In genomic region chr15:90352109-90352893, GRCh38 we compare ENCODE assay signal across 8 cellular contexts. TPM values are rescaled to one million over a fixed set of nuclear protein-coding genes. Genes with fewer than 3 reads are reported as not detected.
A peak's percentile ranks its signal among the peaks of the same experiment; 100 is the strongest.
DNase-seq lines count a peak whose midpoint lies in the region; ATAC-seq, FAIRE-seq and TF ChIP-seq lines count a peak whose summit lies in the region.

ZNF774 (plus strand) TSS chr15:90352284; CDS start chr15:90354661, 2,377 bp downstream.

- no peaks in the 10 kb centered on the region for H3K36me3 ChIP-seq in kidney (ENCODE audit: control insufficient read depth in 1 of 2, insufficient read depth in 2 of 2, low read length in 2 of 2)

- peak within 1 kb of the TSS; percentile 78 to 85 for H3K4me3 ChIP-seq in kidney (ENCODE audit: low read length in 2 of 2)

- intact Hi-C loops in kidney (cut with DNase I) = no loop called here

- H3K27ac ChIP-seq in kidney (ENCODE audit: low read depth in 2 of 2, low read length in 2 of 2) = peak within 1 kb of the TSS; percentile 60 to 69

- H3K4me1 ChIP-seq in kidney (ENCODE audit: control insufficient read depth in 1 of 2, insufficient read depth in 1 of 2, low read depth in 1 of 2, low read length in 2 of 2) = peaks cover 0 to 4% of the 10 kb centered on the region in 2 donors

- TF ChIP-seq CTCF in AG09319 (IDR thresholded peaks at IDR 0.05; ENCODE audit: low read depth, low read length) (no peak), kidney (IDR thresholded peaks at IDR 0.05; ENCODE audit: borderline replicate concordance, extremely low read depth, insufficient read depth) (no peak)

- DNase-seq in AG09319 (ENCODE audit: extremely low read depth, low read depth) (peak; percentile 90), NCI-H345 treated with DMSO at 0.1 percent for 48 hours (lab: John Stamatoyannopoulos, UW; ENCODE audit: unreplicated experiment) (peak; percentile 83), cerebellar nuclear complex (lab: John Stamatoyannopoulos, UW) (peak; percentile 72 to 88), kidney (peak; percentile 93)
- peak; percentile 75 for DNase-seq in activated CD4-positive, CD25-positive, alpha-beta regulatory T cell treated with anti-CD3 and anti-CD28 coated beads, Interleukin-2, amount 50 U/mL, for 16 hours (ENCODE audit: low read depth, low spot score)
- peak; percentile 95 for DNase-seq in stimulated activated CD4-positive, alpha-beta T cell treated with anti-CD3 and anti-CD28 coated beads, Interleukin-15, amount 100 ng/mL, for 24 hours

- peak within 1 kb of the TSS; percentile 65 to 88 for H3K9ac ChIP-seq in kidney (ENCODE audit: low read length in 2 of 2)

- ATAC-seq in GM19035 (IDR thresholded peaks at IDR 0.05; ENCODE audit: unreplicated experiment) = peak; percentile 99
- peak; percentile 99 for ATAC-seq in HG03342 (IDR thresholded peaks at IDR 0.05; ENCODE audit: unreplicated experiment)

- no peaks in the 10 kb centered on the region for H3K9me3 ChIP-seq in kidney (ENCODE audit: control insufficient read depth in 1 of 2, low read length in 2 of 2)

- peak; percentile 87 for FAIRE-seq in kidney (lab: Jason Lieb, UNC)

RNA-seq across cellular contexts. Expression of gene ZNF774, which starts in this region (rescaled TPM):
- total RNA-seq in kidney = 3.1 TPM
- polyA plus RNA-seq in kidney (ENCODE audit: insufficient read depth, low read depth, low replicate concordance) = 1.7 TPM

Comparison
In these comparisons a context has a peak if more than half of its experiments do, and no peak if none do; other contexts are left out.
1. Peak in every context shown above with its lines: DNase-seq, ATAC-seq, H3K4me3 ChIP-seq and H3K27ac ChIP-seq.